Comparison of ENCODE assay signal across 11 cellular contexts in the genomic region with DNA sequence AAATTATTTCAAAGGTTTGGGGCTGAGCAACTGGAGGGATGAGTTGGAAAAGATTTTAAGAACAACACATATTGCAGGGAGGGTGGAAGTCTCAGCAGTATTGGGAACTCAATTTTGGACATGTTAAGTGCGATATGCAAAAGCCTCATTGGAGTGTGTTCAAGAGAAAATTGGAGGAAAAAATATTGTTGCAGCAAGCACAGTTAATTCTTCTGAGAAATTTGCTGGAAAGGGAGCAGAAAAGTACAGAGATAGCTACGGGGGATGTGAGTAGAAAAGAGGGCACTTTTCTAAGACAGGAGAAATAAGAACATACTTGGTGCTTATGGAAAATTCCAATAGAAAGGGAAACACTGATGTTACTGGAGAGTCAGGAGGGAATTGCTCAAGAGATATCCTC. TPM values are rescaled to one million over a fixed set of nuclear protein-coding genes. Genes with fewer than 3 reads are reported as not detected.
DNase-seq lines count a peak whose midpoint lies in the region; ATAC-seq and TF ChIP-seq lines count a peak whose summit lies in the region.
"Had no signal": no experiment of that assay in that cellular context is flagged by ENCODE, and none has a peak within 500 bp of the region (broad histone marks: within the 10 kb centered on the region; RNA-seq: fewer than 3 reads in every experiment).

No MANE protein-coding gene starts in this region.

- no peak overlapping the region for H3K4me2 ChIP-seq in IMR-90 (ENCODE audit: low read depth, low read length)

- no peak overlapping the region for H4K91ac ChIP-seq in IMR-90 (ENCODE audit: insufficient read depth, low read depth, low read length)

- H3K56ac ChIP-seq in IMR-90 (ENCODE audit: extremely low read depth, insufficient read depth, low read length): no peak overlapping the region

- no peaks in the 10 kb centered on the region for H3K27me3 ChIP-seq in IMR-90 (ENCODE audit: control insufficient read depth, insufficient read depth, low read length)

- dilution Hi-C loops in IMR-90 (cut with HindIII; ENCODE audit: low sequenced_read_pairs, unreplicated experiment): no loop called here

- no peak overlapping the region for H3K23ac ChIP-seq in IMR-90 (ENCODE audit: low read depth, low read length)

- no peak overlapping the region for H3K9ac ChIP-seq in IMR-90 (ENCODE audit: low read depth, low read length)

- TF ChIP-seq CTCF in IMR-90 (conservative IDR thresholded peaks at IDR 0.05; ENCODE audit: low read depth, low read length): no peak
- TF ChIP-seq CTCF in fibroblast of villous mesenchyme (IDR thresholded peaks at IDR 0.05; ENCODE audit: insufficient read depth, low read depth, low read length): no peak

- no peak overlapping the region for H2AK5ac ChIP-seq in IMR-90 (ENCODE audit: low read depth, low read length)

- H3K14ac ChIP-seq in IMR-90 (replicated peaks; ENCODE audit: low read depth, low read length): no peak overlapping the region

- H2AFZ ChIP-seq in IMR-90 (replicated peaks; ENCODE audit: low read length, poor library complexity): no peak overlapping the region

- no peak overlapping the region for H3K27ac ChIP-seq in IMR-90 (ENCODE audit: insufficient read depth, low read length)
- H3K27ac ChIP-seq in angular gyrus (ENCODE audit: low read depth, low read length): peak overlapping the region; percentile 75
- peak overlapping the region; percentile 69 for H3K27ac ChIP-seq in temporal lobe (ENCODE audit: low read depth, low read length)

- no peaks in the 10 kb centered on the region; the same call in 1 of the 2 replicates for H3K4me1 ChIP-seq in IMR-90 (ENCODE audit: control insufficient read depth, insufficient read depth, low read length)

- no peaks in the 10 kb centered on the region for H4K20me1 ChIP-seq in IMR-90 (ENCODE audit: insufficient read depth, low read length)

- WGBS in IMR-90 (ENCODE audit: extremely low coverage in 2 of 2, insufficient read length in 1 of 2), 2 experiments: 100% methylated on average over 2 of the region's 2 CpGs; no CpG with 5 or more reads in 1 of the 2 experiments

- no peak overlapping the region for H3K18ac ChIP-seq in IMR-90 (ENCODE audit: low read depth, low read length)

- no peaks in the 10 kb centered on the region for H3K79me1 ChIP-seq in IMR-90 (ENCODE audit: low read depth in 1 of 2, low read length in 2 of 2)

- CTCF ChIA-PET in IMR-90 (lab: Yijun Ruan, JAX): no interaction called here

- H3K36me3 ChIP-seq in IMR-90 (ENCODE audit: control insufficient read depth, insufficient read depth, low read length): no peaks in the 10 kb centered on the region
- H3K36me3 ChIP-seq: HAP-1 had no signal

- H2BK5ac ChIP-seq in IMR-90 (ENCODE audit: low read depth, low read length, poor library complexity, severe bottlenecking): no peak overlapping the region

- BruUV-seq in IMR-90 (replicated peaks; lab: Mats Ljungman, UMichigan): no TSS peak

- no peak overlapping the region for H3K4ac ChIP-seq in IMR-90 (ENCODE audit: low read depth, low read length)

- no peak overlapping the region for H2AK9ac ChIP-seq in IMR-90 (replicated peaks; ENCODE audit: low read depth, low read length, poor library complexity)

- POLR2A ChIA-PET in IMR-90 (lab: Charles Lee; ENCODE audit: unreplicated experiment): no interaction called here

- no peak for ATAC-seq in IMR-90 (ENCODE audit: low read depth)
- ATAC-seq in GM18868 (IDR thresholded peaks at IDR 0.05; ENCODE audit: unreplicated experiment): no peak
- ATAC-seq: HepG2 had no signal

- in situ Hi-C loops in IMR-90 (cut with MboI; ENCODE audit: low sequenced_read_pairs): no loop called here

- no peak overlapping the region for H4K5ac ChIP-seq in IMR-90 (ENCODE audit: low read depth, low read length)

- H2BK15ac ChIP-seq in IMR-90 (ENCODE audit: low read depth, low read length): no peak overlapping the region

- H3K4me3 ChIP-seq in IMR-90 (ENCODE audit: insufficient read depth, low read depth, low read length): no peak overlapping the region
- no peak overlapping the region for H3K4me3 ChIP-seq in fibroblast of villous mesenchyme (ENCODE audit: low read depth, low read length)
- H3K4me3 ChIP-seq: HAP-1 had no signal

- H4K8ac ChIP-seq in IMR-90 (ENCODE audit: low read depth in 2 of 2, low read length in 2 of 2): no peak overlapping the region

- no peak overlapping the region for H2BK120ac ChIP-seq in IMR-90 (ENCODE audit: low read depth, low read length)

- H3K9me1 ChIP-seq in IMR-90 (ENCODE audit: insufficient read depth, low read length): no peaks in the 10 kb centered on the region

- H3K9me3 ChIP-seq in IMR-90 (ENCODE audit: control insufficient read depth, insufficient read depth, low read length): no peaks in the 10 kb centered on the region
- H3K9me3 ChIP-seq: HAP-1 had no signal

- DNase-seq in IMR-90 (no peak), fibroblast of villous mesenchyme (ENCODE audit: low read depth) (peak; percentile 52), GDM1 (lab: John Stamatoyannopoulos, UW) (no peak), SW 1271 (lab: John Stamatoyannopoulos, UW) (no peak)
- DNase-seq: CD4-positive, alpha-beta T cell; DMS79 had no signal

- intact Hi-C loops in IMR-90 (cut with micrococcal nuclease): no loop called here

- peak overlapping the region; percentile 27; the same call in 1 of the 2 replicates for H2BK20ac ChIP-seq in IMR-90 (ENCODE audit: low read depth, low read length)

- TF ChIP-seq RAD21 in IMR-90 (IDR thresholded peaks at IDR 0.05; ENCODE audit: low read length): no peak

- no peak for TF ChIP-seq POLR2A in IMR-90 (IDR thresholded peaks at IDR 0.05; ENCODE audit: low read depth, low read length)

TF ChIP-seq in IMR-90, 13 proteins besides CTCF, POLR2A, EP300 and RAD21:
- TF ChIP-seq BHLHE40 (IDR thresholded peaks at IDR 0.05; ENCODE audit: low read depth, low read length) (no peak), RFX5 (IDR thresholded peaks at IDR 0.05; ENCODE audit: low read depth, low read length) (no peak), MXI1 (IDR thresholded peaks at IDR 0.05; ENCODE audit: borderline replicate concordance, low read depth, low read length) (no peak), CHD1 (IDR thresholded peaks at IDR 0.05; ENCODE audit: low read depth, low read length) (no peak), SMC3 (IDR thresholded peaks at IDR 0.05; ENCODE audit: low read depth, low read length) (no peak)
- TF ChIP-seq, protein P1, sequence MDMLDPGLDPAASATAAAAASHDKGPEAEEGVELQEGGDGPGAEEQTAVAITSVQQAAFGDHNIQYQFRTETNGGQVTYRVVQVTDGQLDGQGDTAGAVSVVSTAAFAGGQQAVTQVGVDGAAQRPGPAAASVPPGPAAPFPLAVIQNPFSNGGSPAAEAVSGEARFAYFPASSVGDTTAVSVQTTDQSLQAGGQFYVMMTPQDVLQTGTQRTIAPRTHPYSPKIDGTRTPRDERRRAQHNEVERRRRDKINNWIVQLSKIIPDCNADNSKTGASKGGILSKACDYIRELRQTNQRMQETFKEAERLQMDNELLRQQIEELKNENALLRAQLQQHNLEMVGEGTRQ (IDR thresholded peaks at IDR 0.05; ENCODE audit: low read depth, low read length): no peak

RNA-seq across cellular contexts. Expression of a gene that starts 59.8 kb away (rescaled TPM):
- total RNA-seq in IMR-90 (2012; rRNA removed) (17.9 and 27.2 TPM in 2 replicates), fibroblast of villous mesenchyme (20.0 and 24.6 TPM in 2 replicates), temporal lobe (99.1 TPM)
- polyA plus RNA-seq in IMR-90 (2012; rRNA removed): 2.3 and 2.5 TPM in 2 replicates
- polyA plus RNA-seq in IMR-90 (2012; cell fraction: cytosol; rRNA removed): 0.88 and 1.2 TPM in 2 replicates
- 1.3 and 5.5 TPM in 2 replicates for polyA plus RNA-seq in IMR-90 (2012; cell fraction: nucleus; rRNA removed; ENCODE audit: low replicate concordance)
- total RNA-seq: CD4-positive, alpha-beta T cell had no signal
